In the genomic region with DNA sequence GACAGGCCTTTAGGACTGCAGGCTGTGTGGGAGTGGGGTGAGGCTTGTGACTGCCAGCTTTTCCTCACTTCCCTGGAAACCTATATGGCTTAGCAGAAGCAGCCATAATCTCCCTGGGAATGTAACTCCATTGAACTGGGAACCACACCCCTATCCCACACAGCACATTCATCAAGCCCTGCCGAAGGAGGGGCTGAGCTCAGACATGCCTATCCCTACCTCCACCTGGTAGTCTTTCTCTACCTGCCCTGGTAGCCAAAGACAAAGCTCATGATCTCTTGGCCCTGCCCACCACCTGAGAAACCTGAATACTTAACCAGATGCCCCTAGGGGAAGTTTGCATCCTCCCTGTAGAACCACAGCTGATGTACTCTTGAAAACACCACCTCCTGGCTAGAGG, we compare ENCODE assay signal across 22 cellular contexts.
"Had no signal": no experiment of that assay in that cellular context is flagged by ENCODE, and none has a peak within 500 bp of the region (broad histone marks: within the 10 kb centered on the region; RNA-seq: fewer than 3 reads in every experiment).

No MANE protein-coding gene starts in this region.

- H3K9me3 ChIP-seq: uterus had no signal

- H3K4me3 ChIP-seq: breast epithelium, thoracic aorta, uterus had no signal

- H3K27ac ChIP-seq: breast epithelium, thoracic aorta, uterus, VCaP had no signal

- H3K27me3 ChIP-seq: breast epithelium, uterus had no signal

- DNase-seq: activated CD4-positive, alpha-beta memory T cell treated with anti-CD3 and anti-CD28 coated beads for 36 hours; activated CD4-positive, alpha-beta T cell treated with anti-CD3 and anti-CD28 coated beads, Interleukin-2, amount 10 ng/mL, durations not matched to agents 24 days and 14 days; activated CD4-positive, CD25-positive, alpha-beta regulatory T cell treated with anti-CD3 and anti-CD28 coated beads, Interleukin-2, amount 50 U/mL, for 72 hours; activated naive CD8-positive, alpha-beta T cell treated with anti-CD3 and anti-CD28 coated beads, Interleukin-2, amount 50 U/mL, for 24 hours; activated T-cell treated with anti-CD3 and anti-CD28 coated beads, Interleukin-2, amount 50 U/mL, for 4 hours; amygdala; dermis blood vessel endothelial cell; effector CD4-positive, alpha-beta T cell; erythroblast; head of caudate nucleus; hippocampal formation; immature natural killer cell; natural killer cell; small intestine; stimulated activated CD4-positive, alpha-beta T cell treated with anti-CD3 and anti-CD28 coated beads, Interleukin-4, amount 100 ng/mL, for 24 hours; trophoblast cell; uterus had no signal

- H3K4me1 ChIP-seq: breast epithelium, uterus had no signal

- H3K36me3 ChIP-seq: breast epithelium, thoracic aorta, uterus had no signal

- ATAC-seq: activated naive CD8-positive, alpha-beta T cell treated with anti-CD3 and anti-CD28 coated beads, Interleukin-2, amount 50 U/mL, for 24 hours; activated T-cell treated with anti-CD3 and anti-CD28 coated beads, Interleukin-2, amount 50 U/mL, for 4 hours; natural killer cell; sciatic nerve; stimulated activated effector memory CD8-positive, alpha-beta T cell treated with anti-CD3 and anti-CD28 coated beads, Interleukin-12 subunit alpha, Interleukin-12 subunit beta, amount 100 ng/mL, for 72 hours had no signal
